ENCODE assay signal across 17 cellular contexts in genomic region chr14:69992564-69992963, GRCh38.
"Had no signal": no experiment of that assay in that cellular context is flagged by ENCODE, and none has a peak within 500 bp of the region (broad histone marks: within the 10 kb centered on the region; RNA-seq: fewer than 3 reads in every experiment).

No MANE protein-coding gene starts in this region.

- ATAC-seq: stimulated activated naive B cell treated with anti-CD40 and anti-IgM and Interleukin-4, amounts not matched to agents 10 μg/mL and 1 μg/mL and 100 μg/mL, for 72 hours; stimulated activated naive CD8-positive, alpha-beta T cell treated with anti-CD3 and anti-CD28 coated beads, Interleukin-15, amount 100 ng/mL, for 72 hours had no signal

- H3K36me3 ChIP-seq: prostate gland, sigmoid colon, thoracic aorta had no signal

- H3K9me3 ChIP-seq: prostate gland, sigmoid colon, thoracic aorta had no signal

- H3K27me3 ChIP-seq: sigmoid colon had no signal

- DNase-seq: dorsolateral prefrontal cortex; effector CD8-positive, alpha-beta T cell; foreskin melanocyte; immature natural killer cell; mesendoderm; naive B cell; sigmoid colon; stimulated activated CD4-positive, alpha-beta T cell treated with anti-CD3 and anti-CD28 coated beads, Interleukin-2, amount 100 ng/mL, for 24 hours; stimulated activated CD4-positive, alpha-beta T cell treated with anti-CD3 and anti-CD28 coated beads, Interleukin-4, amount 100 ng/mL, for 4 hours; stimulated activated naive B cell treated with anti-CD40 and anti-IgM and Interleukin-4, amounts not matched to agents 10 μg/mL and 1 μg/mL and 100 μg/mL, for 72 hours; stimulated activated naive CD8-positive, alpha-beta T cell treated with anti-CD3 and anti-CD28 coated beads, Interleukin-15, amount 100 ng/mL, for 72 hours; trophoblast cell had no signal

- H3K27ac ChIP-seq: coronary artery, dorsolateral prefrontal cortex, parathyroid adenoma, prostate gland, sigmoid colon, skin epidermis had no signal

- H3K4me1 ChIP-seq: parathyroid adenoma, prostate gland, sigmoid colon had no signal

- H3K4me3 ChIP-seq: coronary artery, dorsolateral prefrontal cortex, prostate gland, sigmoid colon, skin epidermis, thoracic aorta had no signal
